In genomic region chr6:134029495-134030455, GRCh38 we compare ENCODE assay signal across 12 cellular contexts. TPM values are rescaled to one million over a fixed set of nuclear protein-coding genes. Genes with fewer than 3 reads are reported as not detected.
DNase-seq lines count a peak whose midpoint lies in the region; ATAC-seq, FAIRE-seq and TF ChIP-seq lines count a peak whose summit lies in the region.
"Had no signal": no experiment of that assay in that cellular context is flagged by ENCODE, and none has a peak within 500 bp of the region (broad histone marks: within the 10 kb centered on the region; RNA-seq: fewer than 3 reads in every experiment).

No MANE protein-coding gene starts in this region.

- POLR2A ChIA-PET in BJ (lab: Charles Lee), result no interaction called here
- POLR2A ChIA-PET in K562 (lab: Yijun Ruan, JAX), result interaction anchor here (0.7 kb wide), 1 partner anchor 11 kb away, joined by 3 read pairs; no protein-coding TSS in a partner anchor

- CTCF ChIA-PET in BJ (lab: Yijun Ruan, JAX), result no interaction called here
- CTCF ChIA-PET in K562 (lab: Yijun Ruan, JAX; ENCODE audit: low intra/inter-chr PET ratio), result no interaction called here

- H3K4me1 ChIP-seq in K562 (replicated peaks in 1 of 2; ENCODE audit: control insufficient read depth in 2 of 2, insufficient read depth in 2 of 2, low read length in 2 of 2), result peaks cover 3 to 59% of the 10 kb centered on the region in 2 experiments; a peak in 4 of 5 replicates

- peak; percentile 82 for ATAC-seq in K562

- peak; percentile 58 for TF ChIP-seq EP300 in K562 (IDR thresholded peaks at IDR 0.05; ENCODE audit: low read length)

- intact Hi-C loops in K562 (cut with micrococcal nuclease), result no loop called here

- no peaks in the 10 kb centered on the region for H3K9me1 ChIP-seq in K562 (ENCODE audit: control insufficient read depth, insufficient read depth, low read length)

- H3K4me2 ChIP-seq in K562 (ENCODE audit: insufficient read depth, low read length), result peak overlapping the region; percentile 54
- H3K4me2 ChIP-seq: KMS-11 had no signal

- peak; percentile 37 for DNase-seq in BJ (ENCODE audit: low read depth)
- peak; percentile 57 for DNase-seq in NCI-H2196 (lab: John Stamatoyannopoulos, UW; ENCODE audit: unreplicated experiment)
- peak; percentile 10 to 80 (median 42) for DNase-seq in K562 (ENCODE audit: extremely low read depth in 1 of 4, low spot score in 3 of 4)
- peak; percentile 33 for DNase-seq in left kidney (ENCODE audit: low read depth, low spot score)
- DNase-seq in dedifferentiated amniotic fluid mesenchymal stem cell (ENCODE audit: extremely low spot score), result no peak
- DNase-seq in activated T-cell treated with anti-CD3 and anti-CD28 coated beads, Interleukin-2, amount 50 U/mL, for 1 hour, result no peak
- no peak for DNase-seq in HuH-7.5 (ENCODE audit: low spot score)
- DNase-seq in HPDE6-E6E7 (ENCODE audit: extremely low spot score), result no peak
- DNase-seq: activated CD4-positive, CD25-positive, alpha-beta regulatory T cell; CD4-positive, alpha-beta T cell; stimulated activated CD4-positive, alpha-beta T cell treated with anti-CD3 and anti-CD28 coated beads, Interleukin-15, amount 100 ng/mL, for 24 hours had no signal

- no peaks in the 10 kb centered on the region for H3K79me2 ChIP-seq in K562 (ENCODE audit: control insufficient read depth, insufficient read depth, low read length)

- H3K27me3 ChIP-seq in BJ (ENCODE audit: control insufficient read depth, insufficient read depth, low read length) (peaks cover 1% of the 10 kb centered on the region; the same call in 1 of the 2 replicates), K562 (ENCODE audit: control insufficient read depth in 2 of 2, insufficient read depth in 2 of 2, low read length in 2 of 2) (no peaks in the 10 kb centered on the region)

- no TSS peak for BruUV-seq in K562 (replicated peaks; lab: Mats Ljungman, UMichigan)

- in situ Hi-C loops in K562 (cut with MboI), result no loop called here

- no peaks in the 10 kb centered on the region for H3K9me3 ChIP-seq in K562 (replicated peaks; ENCODE audit: control insufficient read depth, insufficient read depth, low read depth, low read length)

- no peaks in the 10 kb centered on the region for H4K20me1 ChIP-seq in K562 (replicated peaks; ENCODE audit: control insufficient read depth, insufficient read depth, low read length)

- TF ChIP-seq CTCF in BJ (IDR thresholded peaks at IDR 0.05; ENCODE audit: insufficient read depth, low read depth, low read length) (no peak), K562 (IDR thresholded peaks at IDR 0.05 in 2 of 3, conservative IDR thresholded peaks at IDR 0.05 in 1 of 3; ENCODE audit: insufficient read depth in 2 of 3, low read depth in 1 of 3, low read length in 3 of 3) (no peak)

- H3K27ac ChIP-seq in K562 (ENCODE audit: extremely low read depth, low read depth, low read length), result peak overlapping the region; percentile 83; the same call in 2 of the 3 replicates
- H3K27ac ChIP-seq: KMS-11 had no signal

- WGBS in K562 (ENCODE audit: insufficient coverage, low coverage, missing lambda C conversion rate), result 8% methylated on average over 6 of the region's 6 CpGs

- H3K36me3 ChIP-seq in BJ (ENCODE audit: control insufficient read depth, insufficient read depth, low read length), result no peaks in the 10 kb centered on the region
- no peaks in the 10 kb centered on the region for H3K36me3 ChIP-seq in K562 (ENCODE audit: control insufficient read depth, insufficient read depth, low read length)

- peak overlapping the region; percentile 79 for H2AFZ ChIP-seq in K562 (ENCODE audit: low read depth, low read length)

- peak overlapping the region; percentile 27 to 32; a peak in 1 of 4 replicates for H3K9ac ChIP-seq in K562 (ENCODE audit: insufficient read depth in 1 of 2, low read depth in 2 of 2, low read length in 2 of 2)
- H3K9ac ChIP-seq: KMS-11 had no signal

- H3K4me3 ChIP-seq in BJ (ENCODE audit: low read depth, low read length) (no peak overlapping the region), K562 (no peak overlapping the region)

- peak; percentile 89 for FAIRE-seq in K562 (lab: Jason Lieb, UNC)

- no peak for TF ChIP-seq POLR2A in K562 (conservative IDR thresholded peaks at IDR 0.05)

- no peak for TF ChIP-seq RAD21 in K562 (CRISPR knock-in tag; conservative IDR thresholded peaks at IDR 0.05 in 1 of 2, IDR thresholded peaks at IDR 0.05 in 1 of 2)

TF ChIP-seq in K562, 482 proteins besides CTCF, POLR2A, EP300 and RAD21 (continues in another document):
- TF ChIP-seq ARID3A (IDR thresholded peaks at IDR 0.05; ENCODE audit: borderline replicate concordance, low read depth, low read length), result no peak
- peak in 1 of 2 experiments; percentile 56; a peak in 1 of 4 replicates for TF ChIP-seq HDAC1 (IDR thresholded peaks at IDR 0.05)
- peak in 1 of 2 experiments; percentile 22 for TF ChIP-seq AFF1 (IDR thresholded peaks at IDR 0.05; ENCODE audit: low read depth in 1 of 2, partially characterized antibody in 2 of 2)

RNA-seq across cellular contexts. Expression of gene SLC2A12, which starts 22.6 kb away (rescaled TPM):
- polyA plus RNA-seq in BJ (2011; rRNA removed), result 3.7 and 4.9 TPM in 2 replicates
- polyA minus RNA-seq in BJ (2011; rRNA and poly(A)+ RNA removed), result 3.1 and 3.4 TPM in 2 replicates
- 3.6 TPM in 2 replicates for total RNA-seq in K562 (2011; cell fraction: chromatin; rRNA removed; ENCODE audit: low replicate concordance)
- total RNA-seq in K562 (2011; cell fraction: nucleolus; rRNA removed), result 2.8 and 3.2 TPM in 2 replicates
- total RNA-seq in K562 (2011; cell fraction: nucleoplasm; rRNA removed), result 3.3 and 4.0 TPM in 2 replicates
- 0.29 and 0.54 TPM in 2 replicates for total RNA-seq in K562 (2014; rRNA removed)
- total RNA-seq in K562 (2014; rRNA removed; fragmentation: Illumina TruSeq; extraction: Trizol), result 0.65 and 1.1 TPM in 2 replicates
- total RNA-seq in K562 (2015; rRNA removed; fragmentation: Illumina TruSeq; extraction: Trizol), result 0.47 and 0.57 TPM in 2 replicates
- total RNA-seq in K562 (2021), result 0.44 and 0.56 TPM in 2 replicates
- 0.35 and 2.7 TPM in 2 replicates for polyA plus RNA-seq in K562 (2011; rRNA removed)
- 0.16 and 0.81 TPM in 2 replicates for polyA plus RNA-seq in K562 (2011; cell fraction: cytosol; rRNA removed)
- 0.28 and 1.4 TPM in 2 replicates for polyA plus RNA-seq in K562 (2011; cell fraction: nucleus; rRNA removed)
- polyA plus RNA-seq in K562 (2012), result 0.59 and 0.66 TPM in 2 replicates
- 0.54 and 0.97 TPM in 2 replicates for polyA plus RNA-seq in K562 (2014; fragmentation: Illumina TruSeq; extraction: Trizol)
- under 1 TPM; 0.10 to 0.14 TPM for polyA plus RNA-seq in K562 (2014; fragmentation: Nextera tagmentation; extraction: Ambion mirVana)
- 0.42 and 0.58 TPM in 2 replicates for polyA plus RNA-seq in K562 (2014; rRNA removed)
- polyA minus RNA-seq in K562 (2011; rRNA and poly(A)+ RNA removed), result 0.54 and 3.7 TPM in 2 replicates
- 0.36 and 0.95 TPM in 2 replicates for polyA minus RNA-seq in K562 (2011; cell fraction: cytosol; rRNA and poly(A)+ RNA removed)
- polyA minus RNA-seq in K562 (2011; cell fraction: nucleus; rRNA and poly(A)+ RNA removed), result 0.44 and 1.9 TPM in 2 replicates
- total RNA-seq: CD4-positive, alpha-beta T cell had no signal

Comparison
In these comparisons a context has a peak if more than half of its experiments do, and no peak if none do; other contexts are left out.
1. DNase-seq: peak in BJ (single experiment), NCI-H2196 (single experiment), K562 (4 of 4) and left kidney (single experiment); none in dedifferentiated amniotic fluid mesenchymal stem cell (single experiment), activated T-cell treated with anti-CD3 and anti-CD28 coated beads, Interleukin-2, amount 50 U/mL, for 1 hour (single experiment), HuH-7.5 (single experiment) and HPDE6-E6E7 (single experiment).